In genomic region chr17:7038025-7038862, GRCh38 we compare ENCODE assay signal across 2 cellular contexts.
TF ChIP-seq lines count a peak whose summit lies in the region.

No MANE protein-coding gene starts in this region.

TF ChIP-seq in A549, 52 proteins besides CTCF, POLR2A, EP300 and RAD21:
- TF ChIP-seq RCOR1 (IDR thresholded peaks at IDR 0.05; ENCODE audit: low read depth, low read length), result no peak
- TF ChIP-seq RFX5 (IDR thresholded peaks at IDR 0.05), result no peak
- TF ChIP-seq EHF (CRISPR knock-in tag; IDR thresholded peaks at IDR 0.05), result no peak
- no peak for TF ChIP-seq JUNB (IDR thresholded peaks at IDR 0.05)
- TF ChIP-seq USF2 (IDR thresholded peaks at IDR 0.05), result no peak
- TF ChIP-seq MAFK (IDR thresholded peaks at IDR 0.05; ENCODE audit: partially characterized antibody), result no peak

TF ChIP-seq in liver, 16 proteins besides CTCF, POLR2A, EP300 and RAD21:
- TF ChIP-seq RXRA (IDR thresholded peaks at IDR 0.05) (peak; percentile 36 to 48), HNF4A (conservative IDR thresholded peaks at IDR 0.05) (peak; percentile 79 to 81), FOXA1 (IDR thresholded peaks at IDR 0.05) (no peak), JUND (IDR thresholded peaks at IDR 0.05) (peak in 1 of 2 donors; percentile 3), SP1 (IDR thresholded peaks at IDR 0.05) (peak; percentile 51), EGR1 (IDR thresholded peaks at IDR 0.05; ENCODE audit: low read depth in 2 of 2) (no peak), MAX (IDR thresholded peaks at IDR 0.05) (no peak), TAF1 (conservative IDR thresholded peaks at IDR 0.05) (no peak), YY1 (IDR thresholded peaks at IDR 0.05) (no peak), GABPA (IDR thresholded peaks at IDR 0.05 in 1 of 2, conservative IDR thresholded peaks at IDR 0.05 in 1 of 2) (peak in 1 of 2 donors; percentile 2)
